In the genomic region with DNA sequence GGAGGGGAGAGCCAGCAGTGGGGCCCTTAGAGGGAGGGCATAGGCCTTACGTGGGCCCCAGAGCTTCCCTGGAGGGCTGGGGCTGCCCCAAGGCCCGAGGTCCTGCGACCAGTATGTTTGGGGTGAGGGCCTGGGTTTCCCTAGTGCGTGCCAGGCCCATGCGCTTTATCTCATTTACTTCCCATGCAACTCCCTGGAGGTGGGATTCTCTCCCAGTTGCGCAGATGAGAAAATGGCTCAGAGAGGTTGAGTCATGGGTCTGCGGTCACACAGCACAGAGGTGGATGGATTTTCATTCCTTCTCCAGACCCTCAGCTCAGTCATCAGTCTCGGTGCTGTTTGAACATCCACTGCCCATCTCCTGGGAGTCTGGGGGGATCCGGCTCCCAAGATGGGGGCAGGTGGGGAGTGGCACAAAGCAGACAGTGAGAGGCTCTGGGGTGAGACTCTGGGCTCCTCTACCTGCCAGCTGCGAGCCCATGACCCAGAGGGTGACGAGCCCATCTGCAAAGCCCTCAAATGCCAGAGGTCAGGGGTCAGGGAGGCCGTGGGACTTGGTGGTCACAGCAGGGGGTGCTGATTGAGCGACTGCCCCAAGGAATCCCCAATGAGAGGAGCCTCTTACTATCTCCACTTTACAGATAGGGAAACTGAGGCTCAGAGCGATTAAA, we compare ENCODE assay signal across 16 cellular contexts.
"Had no signal": no experiment of that assay in that cellular context is flagged by ENCODE, and none has a peak within 500 bp of the region (broad histone marks: within the 10 kb centered on the region; RNA-seq: fewer than 3 reads in every experiment).

No MANE protein-coding gene starts in this region.

- DNase-seq: activated CD4-positive, alpha-beta memory T cell treated with anti-CD3 and anti-CD28 coated beads, Interleukin-2, amount 10 ng/mL, durations not matched to agents 7 days and 5 days; activated CD4-positive, alpha-beta T cell treated with anti-CD3 and anti-CD28 coated beads for 4 hours; activated T-cell treated with anti-CD3 and anti-CD28 coated beads, Interleukin-2, amount 50 U/mL, for 24 hours; amygdala; cortex of kidney; effector CD8-positive, alpha-beta T cell; glutamatergic neuron; hypothalamus; kidney glomerular epithelial cell; mesendoderm; nephron progenitor cell; stimulated activated CD4-positive, alpha-beta T cell treated with anti-CD3 and anti-CD28 coated beads, Interleukin-1b, Interleukin-23, amount 100 ng/mL, for 48 hours had no signal

- ATAC-seq: activated naive CD4-positive, alpha-beta T cell treated with anti-CD3 and anti-CD28 coated beads, Interleukin-2, amount 50 U/mL, for 72 hours had no signal

- H3K27ac Mint-ChIP-seq: activated CD4-positive, alpha-beta memory T cell treated with anti-CD3 and anti-CD28 coated beads, Interleukin-2, amount 10 ng/mL, durations not matched to agents 7 days and 5 days; activated naive CD4-positive, alpha-beta T cell treated with anti-CD3 and anti-CD28 coated beads, Interleukin-2, amount 50 U/mL, for 72 hours; activated T-cell treated with anti-CD3 and anti-CD28 coated beads, Interleukin-2, amount 50 U/mL, for 24 hours; nephron progenitor cell had no signal

- FAIRE-seq: urothelium cell line had no signal

- H3K27me3 Mint-ChIP-seq: activated CD4-positive, alpha-beta memory T cell treated with anti-CD3 and anti-CD28 coated beads, Interleukin-2, amount 10 ng/mL, durations not matched to agents 7 days and 5 days; activated T-cell treated with anti-CD3 and anti-CD28 coated beads, Interleukin-2, amount 50 U/mL, for 24 hours; brain had no signal

- H3K36me3 Mint-ChIP-seq: activated naive CD4-positive, alpha-beta T cell treated with anti-CD3 and anti-CD28 coated beads, Interleukin-2, amount 50 U/mL, for 72 hours; brain had no signal

- H3K27ac ChIP-seq: VCaP had no signal

- H3K9me3 Mint-ChIP-seq: activated CD4-positive, alpha-beta memory T cell treated with anti-CD3 and anti-CD28 coated beads, Interleukin-2, amount 10 ng/mL, durations not matched to agents 7 days and 5 days; activated naive CD4-positive, alpha-beta T cell treated with anti-CD3 and anti-CD28 coated beads, Interleukin-2, amount 50 U/mL, for 72 hours; activated T-cell treated with anti-CD3 and anti-CD28 coated beads, Interleukin-2, amount 50 U/mL, for 24 hours; nephron progenitor cell had no signal

- H3K4me3 Mint-ChIP-seq: activated CD4-positive, alpha-beta memory T cell treated with anti-CD3 and anti-CD28 coated beads, Interleukin-2, amount 10 ng/mL, durations not matched to agents 7 days and 5 days; activated T-cell treated with anti-CD3 and anti-CD28 coated beads, Interleukin-2, amount 50 U/mL, for 24 hours; nephron progenitor cell had no signal

- H3K4me1 Mint-ChIP-seq: activated CD4-positive, alpha-beta memory T cell treated with anti-CD3 and anti-CD28 coated beads, Interleukin-2, amount 10 ng/mL, durations not matched to agents 7 days and 5 days had no signal
